ENCODE assay signal across 8 cellular contexts in genomic region chr22:43088979-43089717, GRCh38. TPM values are rescaled to one million over a fixed set of nuclear protein-coding genes. Genes with fewer than 3 reads are reported as not detected.
DNase-seq lines count a peak whose midpoint lies in the region; ATAC-seq lines count a peak whose summit lies in the region.

Gene TTLL1 (minus strand): TSS chr22:43089391. CDS start chr22:43075586, 13,805 bp downstream.

- H4K91ac ChIP-seq in neuronal stem cell (ENCODE audit: low read depth, low read length, poor library complexity) = no peak within 1 kb of the TSS

- H3K36me3 ChIP-seq in neuronal stem cell (replicated peaks in 1 of 2; ENCODE audit: control insufficient read depth in 2 of 2, insufficient read depth in 2 of 2, low read length in 2 of 2) = peaks cover 0 to 8% of the 10 kb centered on the region in 2 donors
- H3K36me3 ChIP-seq in subcutaneous abdominal adipose tissue (ENCODE audit: control insufficient read depth in 5 of 5, insufficient read depth in 5 of 5, low read length in 5 of 5) = peaks cover 0 to 2% (median 0%) of the 10 kb centered on the region in 5 donors

- H2AK5ac ChIP-seq in neuronal stem cell (ENCODE audit: low read depth, low read length) = no peak within 1 kb of the TSS

- DNase-seq in DMS53 (lab: John Stamatoyannopoulos, UW) (peak; percentile 94), LHCN-M2 (ENCODE audit: low read depth) (peak; percentile 83), SHP77 treated with DMSO at 0.1 percent for 48 hours (lab: John Stamatoyannopoulos, UW) (peak; percentile 73), activated gamma-delta T cell treated with Interleukin-2 at 50 U/mL for 16 hours (peak; percentile 83), foreskin melanocyte (peak; percentile 76), neuronal stem cell (ENCODE audit: low spot score) (peak; percentile 62)

- peak within 1 kb of the TSS; percentile 90 for H3K18ac ChIP-seq in neuronal stem cell (ENCODE audit: low read length)

- peak within 1 kb of the TSS; percentile 81 for H3K23ac ChIP-seq in neuronal stem cell (ENCODE audit: low read depth, low read length, poor library complexity)

- peak within 1 kb of the TSS; percentile 73 to 91 for H3K4me3 ChIP-seq in neuronal stem cell (ENCODE audit: low read length in 2 of 2)
- H3K4me3 ChIP-seq in subcutaneous abdominal adipose tissue (ENCODE audit: low read depth in 1 of 5, low read length in 5 of 5) = peak within 1 kb of the TSS; percentile 79 to 94 (median 83)

- H3K9me3 ChIP-seq in neuronal stem cell (replicated peaks in 1 of 2; ENCODE audit: control insufficient read depth in 2 of 2, insufficient read depth in 1 of 2, low read depth in 1 of 2, low read length in 2 of 2) (no peaks in the 10 kb centered on the region), subcutaneous abdominal adipose tissue (ENCODE audit: control insufficient read depth in 5 of 5, low read length in 5 of 5) (no peaks in the 10 kb centered on the region)

- H3K27ac ChIP-seq in neuronal stem cell (replicated peaks; ENCODE audit: low read length) (no peak within 1 kb of the TSS), subcutaneous abdominal adipose tissue (ENCODE audit: low read depth, low read length) (peak within 1 kb of the TSS; percentile 6)

- peaks cover 4% of the 10 kb centered on the region for H3K79me1 ChIP-seq in neuronal stem cell (ENCODE audit: low read depth, low read length)

- H2BK12ac ChIP-seq in neuronal stem cell (ENCODE audit: low read length) = no peak within 1 kb of the TSS

- H3K4me1 ChIP-seq in neuronal stem cell (ENCODE audit: control insufficient read depth in 2 of 2, insufficient read depth in 1 of 2, low read depth in 1 of 2, low read length in 2 of 2) (peaks cover 0 to 3% of the 10 kb centered on the region in 2 donors), subcutaneous abdominal adipose tissue (ENCODE audit: control insufficient read depth in 5 of 5, insufficient read depth in 5 of 5, low read length in 5 of 5) (peaks cover 2 to 13% (median 11%) of the 10 kb centered on the region in 5 donors)

- H3K14ac ChIP-seq in neuronal stem cell (ENCODE audit: low read length) = peak within 1 kb of the TSS; percentile 91

- no peak within 1 kb of the TSS for H3K4ac ChIP-seq in neuronal stem cell (ENCODE audit: low read length)

- H3K27me3 ChIP-seq in neuronal stem cell (ENCODE audit: control insufficient read depth in 3 of 3, insufficient read depth in 3 of 3, low read depth in 1 of 3, low read length in 3 of 3) (no peaks in the 10 kb centered on the region), subcutaneous abdominal adipose tissue (ENCODE audit: control insufficient read depth in 5 of 5, insufficient read depth in 4 of 5, low read length in 5 of 5) (no peaks in the 10 kb centered on the region)

- H3K9ac ChIP-seq in neuronal stem cell (ENCODE audit: low read depth, low read length, poor library complexity) = peak within 1 kb of the TSS; percentile 87
- H3K9ac ChIP-seq in subcutaneous abdominal adipose tissue (ENCODE audit: low read length in 5 of 5) = peak within 1 kb of the TSS in 4 of 5 donors; percentile 66 to 79 (median 73)

- no peak within 1 kb of the TSS for H2BK5ac ChIP-seq in neuronal stem cell (ENCODE audit: low read length)

- peak within 1 kb of the TSS; percentile 96 for H2AFZ ChIP-seq in neuronal stem cell (ENCODE audit: low read length)

- H2BK120ac ChIP-seq in neuronal stem cell (ENCODE audit: low read depth, low read length) = peak within 1 kb of the TSS; percentile 82

- peak within 1 kb of the TSS; percentile 82 for H3K4me2 ChIP-seq in neuronal stem cell (ENCODE audit: insufficient read depth, low read length, poor library complexity, severe bottlenecking)

- no CpG with 5 or more reads among the region's 64 CpGs for WGBS in neuronal stem cell (ENCODE audit: extremely low coverage in 2 of 2, insufficient read length in 2 of 2, insufficient replicate concordance in 1 of 2), 2 donors

- no peak within 1 kb of the TSS for H4K8ac ChIP-seq in neuronal stem cell (ENCODE audit: low read depth, low read length)

- no peak within 1 kb of the TSS for H2BK15ac ChIP-seq in neuronal stem cell (ENCODE audit: low read length)

- ATAC-seq in GM21723 (IDR thresholded peaks at IDR 0.05; ENCODE audit: unreplicated experiment) = peak; percentile 78

RNA-seq across cellular contexts. Expression of gene TTLL1, which starts in this region (rescaled TPM):
- 13.1 and 13.5 TPM in 2 replicates for total RNA-seq in LHCN-M2 (2014; rRNA removed)
- 17.1 TPM for polyA plus RNA-seq in LHCN-M2 (2012)
- polyA plus RNA-seq in neuronal stem cell (2013, experiment 1 of 2) = 18.5 TPM
- polyA plus RNA-seq in neuronal stem cell (2013, experiment 2 of 2) = 17.6 TPM
